Comparison of ENCODE assay signal across 3 cellular contexts in genomic region chr2:42815725-42816124, GRCh38.
TF ChIP-seq lines count a peak whose summit lies in the region.

No MANE protein-coding gene starts in this region.

TF ChIP-seq in A549, 52 proteins besides CTCF, POLR2A, EP300 and RAD21:
- peak; percentile 91 for TF ChIP-seq MAFK (IDR thresholded peaks at IDR 0.05; ENCODE audit: partially characterized antibody)
- no peak for TF ChIP-seq ESRRA (IDR thresholded peaks at IDR 0.05; ENCODE audit: borderline replicate concordance, low read length)

TF ChIP-seq in IMR-90, 13 proteins besides CTCF, POLR2A, EP300 and RAD21:
- no peak for TF ChIP-seq FOS (IDR thresholded peaks at IDR 0.05; ENCODE audit: low read depth, low read length)
- TF ChIP-seq ELK1 (IDR thresholded peaks at IDR 0.05; ENCODE audit: borderline replicate concordance, low read depth, low read length) = no peak
- TF ChIP-seq MXI1 (IDR thresholded peaks at IDR 0.05; ENCODE audit: borderline replicate concordance, low read depth, low read length) = no peak
- TF ChIP-seq MAZ (IDR thresholded peaks at IDR 0.05; ENCODE audit: borderline replicate concordance, low read depth, low read length) = no peak
- TF ChIP-seq CEBPB (IDR thresholded peaks at IDR 0.05; ENCODE audit: low read depth, low read length) = no peak
- no peak for TF ChIP-seq BHLHE40 (IDR thresholded peaks at IDR 0.05; ENCODE audit: low read depth, low read length)
- TF ChIP-seq RCOR1 (IDR thresholded peaks at IDR 0.05; ENCODE audit: insufficient replicate concordance, low read length) = no peak
- TF ChIP-seq MAFK (IDR thresholded peaks at IDR 0.05; ENCODE audit: low read depth, low read length) = peak; percentile 84

TF ChIP-seq in H1, 55 proteins besides CTCF, POLR2A, EP300 and RAD21:
- TF ChIP-seq SP1 (IDR thresholded peaks at IDR 0.05; ENCODE audit: low read depth, low read length) (no peak), MAFK (IDR thresholded peaks at IDR 0.05; ENCODE audit: low read depth, low read length) (peak; percentile 33; the same call in 1 of the 2 replicates)
